In genomic region chr2:44188696-44189095, GRCh38 we compare ENCODE assay signal across 19 cellular contexts. TPM values are rescaled to one million over a fixed set of nuclear protein-coding genes. Genes with fewer than 3 reads are reported as not detected.
DNase-seq lines count a peak whose midpoint lies in the region; ATAC-seq and TF ChIP-seq lines count a peak whose summit lies in the region.
"Had no signal": no experiment of that assay in that cellular context is flagged by ENCODE, and none has a peak within 500 bp of the region (broad histone marks: within the 10 kb centered on the region; RNA-seq: fewer than 3 reads in every experiment).

No MANE protein-coding gene starts in this region.

- H3K4me3 ChIP-seq in HEK293 (ENCODE audit: low read depth, low read length) (no peak overlapping the region), trophoblast cell (ENCODE audit: low read depth, low read length) (no peak overlapping the region)
- H3K4me3 ChIP-seq: BLaER1, GM23248, SJSA1 had no signal

- CTCF ChIA-PET in activated CD8-positive, alpha-beta T cell treated with anti-CD3 and anti-CD28 coated beads for 36 hours (lab: Charles Lee) = no interaction called here
- CTCF ChIA-PET in activated CD8-positive, alpha-beta T cell treated with anti-CD3 and anti-CD28 coated beads, Interleukin-2, amount 10 ng/mL, durations not matched to agents 7 days and 5 days (lab: Charles Lee) = no interaction called here
- CTCF ChIA-PET in HEK293 (lab: Yijun Ruan, JAX) = interaction anchor here (0.6 kb wide), 1 partner anchor 1294 kb away, joined by 3 read pairs; no protein-coding TSS in a partner anchor

- no peak overlapping the region for H4K91ac ChIP-seq in trophoblast cell (ENCODE audit: low read depth, low read length)

- no peaks in the 10 kb centered on the region for H3K79me1 ChIP-seq in trophoblast cell (ENCODE audit: low read length)

- H3K9me3 Mint-ChIP-seq in activated CD8-positive, alpha-beta T cell treated with anti-CD3 and anti-CD28 coated beads for 36 hours = no peaks in the 10 kb centered on the region
- H3K9me3 Mint-ChIP-seq in activated CD8-positive, alpha-beta T cell treated with anti-CD3 and anti-CD28 coated beads, Interleukin-2, amount 10 ng/mL, durations not matched to agents 7 days and 5 days (ENCODE audit: insufficient read depth) = no peaks in the 10 kb centered on the region
- H3K9me3 Mint-ChIP-seq in effector memory CD8-positive, alpha-beta T cell = no peaks in the 10 kb centered on the region

- no peak overlapping the region for H2AK5ac ChIP-seq in trophoblast cell (ENCODE audit: low read length)

- H3K27ac Mint-ChIP-seq in activated CD8-positive, alpha-beta T cell treated with anti-CD3 and anti-CD28 coated beads for 36 hours = peak overlapping the region; percentile 46
- H3K27ac Mint-ChIP-seq in activated CD8-positive, alpha-beta T cell treated with anti-CD3 and anti-CD28 coated beads, Interleukin-2, amount 10 ng/mL, durations not matched to agents 7 days and 5 days = no peak overlapping the region
- peak overlapping the region; percentile 78 to 88 for H3K27ac Mint-ChIP-seq in effector memory CD8-positive, alpha-beta T cell

- no CpG with 5 or more reads among the region's 3 CpGs for WGBS in trophoblast cell (ENCODE audit: extremely low coverage, insufficient coverage, insufficient read length)

- H3K23ac ChIP-seq in trophoblast cell (ENCODE audit: low read length) = no peak overlapping the region

- no peak for DNase-seq in activated CD8-positive, alpha-beta T cell treated with anti-CD3 and anti-CD28 coated beads for 36 hours
- DNase-seq in activated CD8-positive, alpha-beta T cell treated with anti-CD3 and anti-CD28 coated beads, Interleukin-2, amount 10 ng/mL, durations not matched to agents 7 days and 5 days = no peak
- no peak for DNase-seq in effector memory CD8-positive, alpha-beta T cell
- DNase-seq in trophoblast cell (no peak), T1000 (lab: John Stamatoyannopoulos, UW) (no peak), cerebellar nuclear complex (lab: John Stamatoyannopoulos, UW) (no peak)
- DNase-seq: DMS79; GM23248; NCI-H1048; NCI-H146; NCI-H226; NCI-H526; NK-92 treated with Interleukin-12 subunit alpha and Interleukin-12 subunit beta, amount 100 ng/mL, for 24 hours; OCI-M1 had no signal

- ATAC-seq in activated CD8-positive, alpha-beta T cell treated with anti-CD3 and anti-CD28 coated beads for 36 hours = no peak
- no peak for ATAC-seq in activated CD8-positive, alpha-beta T cell treated with anti-CD3 and anti-CD28 coated beads, Interleukin-2, amount 10 ng/mL, durations not matched to agents 7 days and 5 days
- ATAC-seq in effector memory CD8-positive, alpha-beta T cell (replicated peaks) = no peak
- no peak for ATAC-seq in GM18519 (IDR thresholded peaks at IDR 0.05; ENCODE audit: low FRiP score, unreplicated experiment)

- H3K36me3 Mint-ChIP-seq in activated CD8-positive, alpha-beta T cell treated with anti-CD3 and anti-CD28 coated beads for 36 hours (ENCODE audit: low read depth) = peaks cover 22% of the 10 kb centered on the region
- H3K36me3 Mint-ChIP-seq in activated CD8-positive, alpha-beta T cell treated with anti-CD3 and anti-CD28 coated beads, Interleukin-2, amount 10 ng/mL, durations not matched to agents 7 days and 5 days (ENCODE audit: low read depth) = peaks cover 31% of the 10 kb centered on the region
- peaks cover 32% of the 10 kb centered on the region for H3K36me3 Mint-ChIP-seq in effector memory CD8-positive, alpha-beta T cell (ENCODE audit: insufficient read depth)

- H3K9me3 ChIP-seq in HEK293 (ENCODE audit: control insufficient read depth, insufficient read depth, low read depth, low read length) (no peaks in the 10 kb centered on the region), trophoblast cell (ENCODE audit: insufficient read depth, low read depth, low read length) (no peaks in the 10 kb centered on the region)
- H3K9me3 ChIP-seq: SJSA1 had no signal

- H4K8ac ChIP-seq in trophoblast cell (ENCODE audit: low read depth, low read length) = no peak overlapping the region

- no peak overlapping the region for H2AFZ ChIP-seq in trophoblast cell (ENCODE audit: insufficient read depth, low read length, poor library complexity)
- H2AFZ ChIP-seq: GM23248 had no signal

- H3K27me3 ChIP-seq in trophoblast cell (ENCODE audit: insufficient read depth, low read length) = no peaks in the 10 kb centered on the region
- H3K27me3 ChIP-seq: BLaER1, SJSA1 had no signal

- no peak overlapping the region for H3K14ac ChIP-seq in trophoblast cell (ENCODE audit: low read length)

- no peak overlapping the region for H2BK5ac ChIP-seq in trophoblast cell (ENCODE audit: low read depth, low read length, poor library complexity)

- H3K4me3 Mint-ChIP-seq in activated CD8-positive, alpha-beta T cell treated with anti-CD3 and anti-CD28 coated beads for 36 hours = no peak overlapping the region
- no peak overlapping the region for H3K4me3 Mint-ChIP-seq in activated CD8-positive, alpha-beta T cell treated with anti-CD3 and anti-CD28 coated beads, Interleukin-2, amount 10 ng/mL, durations not matched to agents 7 days and 5 days
- H3K4me3 Mint-ChIP-seq in effector memory CD8-positive, alpha-beta T cell = peak overlapping the region; percentile 60 to 64

- no peak overlapping the region for H3K9ac ChIP-seq in trophoblast cell (ENCODE audit: low read length)
- H3K9ac ChIP-seq: BLaER1, GM23248 had no signal

- H2BK12ac ChIP-seq in trophoblast cell (ENCODE audit: low read length) = no peak overlapping the region

- peaks cover 4% of the 10 kb centered on the region; the same call in 1 of the 2 replicates for H3K4me1 ChIP-seq in HEK293 (ENCODE audit: control insufficient read depth, insufficient read depth, low read length)
- H3K4me1 ChIP-seq in trophoblast cell (ENCODE audit: control insufficient read depth in 1 of 2, insufficient read depth in 2 of 2, low read length in 2 of 2) = no peaks in the 10 kb centered on the region

- peaks cover 74% of the 10 kb centered on the region for H3K4me1 Mint-ChIP-seq in activated CD8-positive, alpha-beta T cell treated with anti-CD3 and anti-CD28 coated beads for 36 hours (ENCODE audit: low read depth)
- H3K4me1 Mint-ChIP-seq in activated CD8-positive, alpha-beta T cell treated with anti-CD3 and anti-CD28 coated beads, Interleukin-2, amount 10 ng/mL, durations not matched to agents 7 days and 5 days (ENCODE audit: low read depth) = peaks cover 60% of the 10 kb centered on the region
- peaks cover 67 to 84% of the 10 kb centered on the region in 2 donors for H3K4me1 Mint-ChIP-seq in effector memory CD8-positive, alpha-beta T cell (ENCODE audit: low read depth in 2 of 2)

- H3K79me2 ChIP-seq in trophoblast cell (ENCODE audit: control insufficient read depth, insufficient read depth, low read length, poor library complexity) = peaks cover 8% of the 10 kb centered on the region

- no peak overlapping the region for H3K4me2 ChIP-seq in trophoblast cell (ENCODE audit: low read length)
- H3K4me2 ChIP-seq: BLaER1 had no signal

- no peak for TF ChIP-seq CTCF in activated CD8-positive, alpha-beta T cell treated with anti-CD3 and anti-CD28 coated beads for 36 hours (IDR thresholded peaks at IDR 0.05)
- no peak for TF ChIP-seq CTCF in HEK293 (tag by site-specific recombination; IDR thresholded peaks at IDR 0.05)

- H4K12ac ChIP-seq in trophoblast cell (ENCODE audit: low read depth, low read length) = no peak overlapping the region

- H3K18ac ChIP-seq in trophoblast cell (ENCODE audit: low read length) = no peak overlapping the region

- POLR2A ChIA-PET in activated CD8-positive, alpha-beta T cell treated with anti-CD3 and anti-CD28 coated beads for 36 hours (lab: Charles Lee) = no interaction called here
- POLR2A ChIA-PET in activated CD8-positive, alpha-beta T cell treated with anti-CD3 and anti-CD28 coated beads, Interleukin-2, amount 10 ng/mL, durations not matched to agents 7 days and 5 days (lab: Charles Lee) = no interaction called here
- POLR2A ChIA-PET in HEK293 (lab: Yijun Ruan, JAX) = no interaction called here

- peak overlapping the region; percentile 96 for H3K4ac ChIP-seq in trophoblast cell (ENCODE audit: low read depth, low read length)

- H3K27ac ChIP-seq in HEK293 (ENCODE audit: extremely low read depth, low read depth, low read length) (no peak overlapping the region), trophoblast cell (ENCODE audit: low read depth, low read length) (no peak overlapping the region)
- H3K27ac ChIP-seq: 22Rv1, BLaER1, GM23248, SJSA1 had no signal

- intact Hi-C loops in activated CD8-positive, alpha-beta T cell treated with anti-CD3 and anti-CD28 coated beads for 36 hours (cut with micrococcal nuclease) = no loop called here

- H3K27me3 Mint-ChIP-seq in activated CD8-positive, alpha-beta T cell treated with anti-CD3 and anti-CD28 coated beads for 36 hours = no peaks in the 10 kb centered on the region
- no peaks in the 10 kb centered on the region for H3K27me3 Mint-ChIP-seq in activated CD8-positive, alpha-beta T cell treated with anti-CD3 and anti-CD28 coated beads, Interleukin-2, amount 10 ng/mL, durations not matched to agents 7 days and 5 days (ENCODE audit: low read depth)
- no peaks in the 10 kb centered on the region for H3K27me3 Mint-ChIP-seq in effector memory CD8-positive, alpha-beta T cell

- H3K36me3 ChIP-seq in HEK293 (ENCODE audit: control insufficient read depth in 2 of 2, insufficient read depth in 1 of 2, low read length in 2 of 2) = no peaks in the 10 kb centered on the region; a peak in 1 of 3 replicates
- peaks cover 0 to 4% of the 10 kb centered on the region in 2 experiments for H3K36me3 ChIP-seq in trophoblast cell (ENCODE audit: control insufficient read depth in 1 of 2, insufficient read depth in 2 of 2, low read length in 2 of 2)

- no peak overlapping the region for H2BK120ac ChIP-seq in trophoblast cell (ENCODE audit: insufficient read depth, low read length, poor library complexity)

TF ChIP-seq in HEK293, 187 proteins besides CTCF, POLR2A, EP300 and RAD21:
- TF ChIP-seq ZNF677 (tag by site-specific recombination; IDR thresholded peaks at IDR 0.05) = no peak
- TF ChIP-seq ZNF366 (tag by site-specific recombination; conservative IDR thresholded peaks at IDR 0.05) = 0 out of 2 replicates have a peak, but pooled peaks have one; percentile 26

RNA-seq across cellular contexts. Expression of gene PPM1B, which starts 20.0 kb away (rescaled TPM):
- 10 to 100 TPM; 37.1 to 40.7 TPM for total RNA-seq in activated CD8-positive, alpha-beta T cell treated with anti-CD3 and anti-CD28 coated beads for 36 hours
- total RNA-seq in activated CD8-positive, alpha-beta T cell treated with anti-CD3 and anti-CD28 coated beads, Interleukin-2, amount 10 ng/mL, durations not matched to agents 7 days and 5 days = 10 to 100 TPM; 48.6 to 50.3 TPM
- 257 and 270 TPM in 2 replicates for polyA plus RNA-seq in trophoblast cell (2013)

Comparison
In these comparisons a context has a peak if more than half of its experiments do, and no peak if none do; other contexts are left out.
1. H3K4me3 Mint-ChIP-seq: peak in effector memory CD8-positive, alpha-beta T cell (2 of 2); none in activated CD8-positive, alpha-beta T cell treated with anti-CD3 and anti-CD28 coated beads for 36 hours (single experiment) and activated CD8-positive, alpha-beta T cell treated with anti-CD3 and anti-CD28 coated beads, Interleukin-2, amount 10 ng/mL, durations not matched to agents 7 days and 5 days (single experiment).